Comparison of ENCODE assay signal across 14 cellular contexts in genomic region chr17:49580055-49580721, GRCh38. TPM values are rescaled to one million over a fixed set of nuclear protein-coding genes. Genes with fewer than 3 reads are reported as not detected.
DNase-seq lines count a peak whose midpoint lies in the region; ATAC-seq and TF ChIP-seq lines count a peak whose summit lies in the region.
"Had no signal": no experiment of that assay in that cellular context is flagged by ENCODE, and none has a peak within 500 bp of the region (broad histone marks: within the 10 kb centered on the region; RNA-seq: fewer than 3 reads in every experiment).

No MANE protein-coding gene starts in this region.

- H3K9me2 ChIP-seq in SK-N-SH, result no peaks in the 10 kb centered on the region

- no peak for TF ChIP-seq POLR2A in sigmoid colon (IDR thresholded peaks at IDR 0.05)

- no peaks in the 10 kb centered on the region for H3K9me3 Mint-ChIP-seq in activated naive CD8-positive, alpha-beta T cell treated with anti-CD3 and anti-CD28 coated beads for 36 hours

- no peaks in the 10 kb centered on the region for H3F3A ChIP-seq in SK-N-SH (replicated peaks; ENCODE audit: insufficient read depth)

- H3K27me3 ChIP-seq in SK-N-SH (ENCODE audit: insufficient read depth) (no peaks in the 10 kb centered on the region), RWPE2 (ENCODE audit: insufficient read depth, poor library complexity, severe bottlenecking) (no peaks in the 10 kb centered on the region), sigmoid colon (no peaks in the 10 kb centered on the region)

- no peak overlapping the region for H2AFZ ChIP-seq in SK-N-SH (ENCODE audit: low read depth)

- no peak for ATAC-seq in SK-N-SH treated with all-trans-retinoic acid at 6 μM for 48 hours
- no peak for ATAC-seq in RWPE2 (ENCODE audit: low read depth)
- ATAC-seq in GM21381 (IDR thresholded peaks at IDR 0.05; ENCODE audit: unreplicated experiment), result no peak
- ATAC-seq: HCT116 had no signal

- DNase-seq in SK-N-SH, result peak; percentile 15
- DNase-seq in RWPE2 (ENCODE audit: low spot score), result no peak
- DNase-seq in epithelial cell of esophagus (ENCODE audit: low read depth), result peak; percentile 35
- no peak for DNase-seq in sigmoid colon
- DNase-seq in NCI-H2029 treated with DMSO at 0.1 percent for 48 hours (lab: John Stamatoyannopoulos, UW), result no peak
- DNase-seq in activated naive CD8-positive, alpha-beta T cell treated with anti-CD3 and anti-CD28 coated beads for 36 hours, result no peak
- DNase-seq: EL, KBM-7, NCI-H1105 treated with DMSO at 0.1 percent for 48 hours, NCI-H1930, Right ventricle myocardium superior had no signal

- CTCF ChIA-PET in SK-N-SH (lab: Yijun Ruan, JAX), result interaction anchor here (0.9 to 48.9 kb wide), 3 partner anchors 10 to 113 kb away, joined by 5 to 2107 read pairs (median 63); partner anchors contain the start of genes SLC35B1 and SPOP

- H3K36me3 Mint-ChIP-seq in activated naive CD8-positive, alpha-beta T cell treated with anti-CD3 and anti-CD28 coated beads for 36 hours, result no peaks in the 10 kb centered on the region

- no peak overlapping the region for H3K4me2 ChIP-seq in SK-N-SH

- TF ChIP-seq CTCF in SK-N-SH (IDR thresholded peaks at IDR 0.05), result no peak
- TF ChIP-seq CTCF in RWPE2 (IDR thresholded peaks at IDR 0.05; ENCODE audit: poor library complexity, severe bottlenecking), result no peak
- TF ChIP-seq CTCF in epithelial cell of esophagus (IDR thresholded peaks at IDR 0.05; ENCODE audit: insufficient read depth, low read depth, low read length, missing control alignments), result no peak
- TF ChIP-seq CTCF in sigmoid colon (IDR thresholded peaks at IDR 0.05), result no peak

- no peaks in the 10 kb centered on the region for H3K36me3 ChIP-seq in SK-N-SH (replicated peaks in 1 of 2; ENCODE audit: control insufficient read depth in 1 of 2, insufficient read depth in 2 of 2, low read length in 1 of 2)
- no peaks in the 10 kb centered on the region for H3K36me3 ChIP-seq in RWPE2 (ENCODE audit: low read depth)
- H3K36me3 ChIP-seq in sigmoid colon, result peaks cover 0 to 8% (median 0%) of the 10 kb centered on the region in 4 donors

- no peak overlapping the region for H3K9ac ChIP-seq in SK-N-SH

- H3K79me2 ChIP-seq in SK-N-SH (ENCODE audit: insufficient read depth), result no peaks in the 10 kb centered on the region

- no peak overlapping the region for H3K4me3 Mint-ChIP-seq in activated naive CD8-positive, alpha-beta T cell treated with anti-CD3 and anti-CD28 coated beads for 36 hours

- no peaks in the 10 kb centered on the region for H4K20me1 ChIP-seq in SK-N-SH (ENCODE audit: insufficient read depth)

- H3K27ac Mint-ChIP-seq in activated naive CD8-positive, alpha-beta T cell treated with anti-CD3 and anti-CD28 coated beads for 36 hours, result no peak overlapping the region

- H3K27me3 Mint-ChIP-seq in activated naive CD8-positive, alpha-beta T cell treated with anti-CD3 and anti-CD28 coated beads for 36 hours, result peaks cover 32% of the 10 kb centered on the region

- TF ChIP-seq RAD21 in SK-N-SH (IDR thresholded peaks at IDR 0.05; ENCODE audit: low read length), result no peak

- H3K4me3 ChIP-seq in SK-N-SH (ENCODE audit: low read depth in 2 of 2, low read length in 1 of 2) (no peak overlapping the region), RWPE2 (ENCODE audit: severe bottlenecking) (no peak overlapping the region), epithelial cell of esophagus (ENCODE audit: low read length) (no peak overlapping the region), sigmoid colon (no peak overlapping the region)

- 87% methylated on average over 20 of the region's 21 CpGs for WGBS in SK-N-SH (ENCODE audit: low lambda C conversion rate)
- 52 to 81% methylated on average over 21 of the region's 21 CpGs for WGBS in sigmoid colon, 2 donors

- peaks cover 10% of the 10 kb centered on the region for H3K4me1 Mint-ChIP-seq in activated naive CD8-positive, alpha-beta T cell treated with anti-CD3 and anti-CD28 coated beads for 36 hours

- H3K9me3 ChIP-seq in SK-N-SH (no peaks in the 10 kb centered on the region), RWPE2 (ENCODE audit: severe bottlenecking) (no peaks in the 10 kb centered on the region), sigmoid colon (no peaks in the 10 kb centered on the region)

- TF ChIP-seq EP300 in SK-N-SH (IDR thresholded peaks at IDR 0.05; ENCODE audit: borderline replicate concordance in 1 of 2, low read depth in 1 of 2, low read length in 1 of 2) (no peak), sigmoid colon (IDR thresholded peaks at IDR 0.05) (no peak)

- POLR2A ChIA-PET in SK-N-SH (lab: Yijun Ruan, JAX), result no interaction called here

- H3K4me1 ChIP-seq in SK-N-SH (ENCODE audit: control insufficient read depth in 1 of 2, insufficient read depth in 2 of 2, low read depth in 1 of 2, low read length in 1 of 2) (peaks cover 9 to 20% of the 10 kb centered on the region in 2 experiments; a peak in 2 of 4 replicates), RWPE2 (ENCODE audit: insufficient read depth, poor library complexity, severe bottlenecking) (peaks cover 23% of the 10 kb centered on the region), sigmoid colon (peaks cover 0 to 41% (median 33%) of the 10 kb centered on the region in 4 donors)

- intact Hi-C loops in sigmoid colon (cut with DNase I), result no loop called here

- H3K27ac ChIP-seq in SK-N-SH (ENCODE audit: low read depth in 2 of 2, low read length in 1 of 2) (no peak overlapping the region), RWPE2 (ENCODE audit: poor library complexity, severe bottlenecking) (peak overlapping the region; percentile 2), sigmoid colon (peak overlapping the region in 3 of 4 donors; percentile 14 to 45 (median 43))

TF ChIP-seq in SK-N-SH, 30 proteins besides CTCF, POLR2A, EP300 and RAD21 (continues in another document):
- TF ChIP-seq SIN3A (IDR thresholded peaks at IDR 0.05; ENCODE audit: borderline replicate concordance, low read depth, low read length) (no peak), YY1 (IDR thresholded peaks at IDR 0.05; ENCODE audit: low read depth) (no peak), FOXM1 (IDR thresholded peaks at IDR 0.05; ENCODE audit: low read depth) (no peak), RFX5 (IDR thresholded peaks at IDR 0.05; ENCODE audit: low read length) (no peak), NRF1 (IDR thresholded peaks at IDR 0.05; ENCODE audit: low read depth, low read length) (no peak), EZH2phosphoT487 (IDR thresholded peaks at IDR 0.05; ENCODE audit: borderline replicate concordance, low read depth) (no peak), MEF2A (IDR thresholded peaks at IDR 0.05; ENCODE audit: borderline replicate concordance, low read depth) (no peak), TAF1 (IDR thresholded peaks at IDR 0.05; ENCODE audit: borderline replicate concordance, low read depth, low read length) (no peak), GATA2 (CRISPR knock-in tag; IDR thresholded peaks at IDR 0.05) (no peak), USF2 (IDR thresholded peaks at IDR 0.05; ENCODE audit: borderline replicate concordance, low read depth, low read length) (no peak), NFIC (IDR thresholded peaks at IDR 0.05; ENCODE audit: borderline replicate concordance) (no peak), GABPA (IDR thresholded peaks at IDR 0.05; ENCODE audit: low read depth) (no peak), ELF1 (IDR thresholded peaks at IDR 0.05) (no peak)

TF ChIP-seq in SK-N-SH treated with all-trans-retinoic acid at 6 μM for 48 hours, 23 proteins besides CTCF, POLR2A, EP300 and RAD21:
- TF ChIP-seq SNAI2 (CRISPR knock-in tag; IDR thresholded peaks at IDR 0.05) (no peak), ARNTL (CRISPR knock-in tag; IDR thresholded peaks at IDR 0.05; ENCODE audit: borderline replicate concordance, low read depth) (no peak), BACH2 (CRISPR knock-in tag; IDR thresholded peaks at IDR 0.05; ENCODE audit: borderline replicate concordance) (no peak), ZFP30 (CRISPR knock-in tag; IDR thresholded peaks at IDR 0.05) (no peak), POU6F1 (CRISPR knock-in tag; IDR thresholded peaks at IDR 0.05; ENCODE audit: borderline replicate concordance, low read depth) (no peak), CSDC2 (CRISPR knock-in tag; IDR thresholded peaks at IDR 0.05) (no peak), ISL1 (CRISPR knock-in tag; IDR thresholded peaks at IDR 0.05) (no peak), ZC3H10 (CRISPR knock-in tag; IDR thresholded peaks at IDR 0.05) (no peak)

RNA-seq across cellular contexts. Expression of gene NXPH3, which starts 4.5 kb away (rescaled TPM):
- 0.30 and 0.31 TPM in 2 replicates for polyA plus RNA-seq in SK-N-SH (2012; rRNA removed)
- polyA plus RNA-seq in SK-N-SH (2012; cell fraction: cytosol; rRNA removed), result 0.14 and 0.16 TPM in 2 replicates
- 0.25 and 0.34 TPM in 2 replicates for polyA plus RNA-seq in SK-N-SH (2012; cell fraction: nucleus; rRNA removed)
- 10 to 100 TPM; 20.2 to 32.6 (median 21.9) TPM for total RNA-seq in sigmoid colon
- polyA plus RNA-seq in sigmoid colon, result 1 to 10 TPM in 2 of 3 donors, under 1 TPM in 1; 0.23 to 2.4 (median 2.1) TPM
- under 1 TPM; 0.10 to 0.18 TPM for total RNA-seq in activated naive CD8-positive, alpha-beta T cell treated with anti-CD3 and anti-CD28 coated beads for 36 hours

Comparison
In these comparisons a context has a peak if more than half of its experiments do, and no peak if none do; other contexts are left out.
1. DNase-seq: peak in SK-N-SH (single experiment) and epithelial cell of esophagus (single experiment); none in RWPE2 (single experiment), sigmoid colon (single experiment), NCI-H2029 treated with DMSO at 0.1 percent for 48 hours (single experiment) and activated naive CD8-positive, alpha-beta T cell treated with anti-CD3 and anti-CD28 coated beads for 36 hours (single experiment).
2. H3K27ac ChIP-seq: peak in RWPE2 (single experiment) and sigmoid colon (3 of 4); none in SK-N-SH (0 of 2).
3. RNA of gene NXPH3, which starts 4.5 kb away (total RNA-seq): 20.2 to 32.6 TPM in sigmoid colon; 0.10 to 0.18 TPM in activated naive CD8-positive, alpha-beta T cell treated with anti-CD3 and anti-CD28 coated beads for 36 hours; every median in the first group is over 10 times any median in the second.